In genomic region chr17:996554-997344, GRCh38 we compare ENCODE assay signal across 1 cellular context.
TF ChIP-seq lines count a peak whose summit lies in the region.

TIMM22 (plus strand) TSS chr17:997129; CDS start chr17:997143, 14 bp downstream.

TF ChIP-seq in HepG2, 621 proteins besides CTCF, POLR2A, EP300 and RAD21 (continued from another document and continues in another):
- no peak for TF ChIP-seq PBX2 (CRISPR knock-in tag; IDR thresholded peaks at IDR 0.05)
- peak; percentile 28; the same call in 1 of the 2 replicates for TF ChIP-seq MLX (CRISPR knock-in tag; IDR thresholded peaks at IDR 0.05)
- TF ChIP-seq ZNF709 (CRISPR knock-in tag; IDR thresholded peaks at IDR 0.05), result peak; percentile 36
- peak; percentile 90 for TF ChIP-seq ZNF792 (CRISPR knock-in tag; IDR thresholded peaks at IDR 0.05)
- TF ChIP-seq, protein P1, sequence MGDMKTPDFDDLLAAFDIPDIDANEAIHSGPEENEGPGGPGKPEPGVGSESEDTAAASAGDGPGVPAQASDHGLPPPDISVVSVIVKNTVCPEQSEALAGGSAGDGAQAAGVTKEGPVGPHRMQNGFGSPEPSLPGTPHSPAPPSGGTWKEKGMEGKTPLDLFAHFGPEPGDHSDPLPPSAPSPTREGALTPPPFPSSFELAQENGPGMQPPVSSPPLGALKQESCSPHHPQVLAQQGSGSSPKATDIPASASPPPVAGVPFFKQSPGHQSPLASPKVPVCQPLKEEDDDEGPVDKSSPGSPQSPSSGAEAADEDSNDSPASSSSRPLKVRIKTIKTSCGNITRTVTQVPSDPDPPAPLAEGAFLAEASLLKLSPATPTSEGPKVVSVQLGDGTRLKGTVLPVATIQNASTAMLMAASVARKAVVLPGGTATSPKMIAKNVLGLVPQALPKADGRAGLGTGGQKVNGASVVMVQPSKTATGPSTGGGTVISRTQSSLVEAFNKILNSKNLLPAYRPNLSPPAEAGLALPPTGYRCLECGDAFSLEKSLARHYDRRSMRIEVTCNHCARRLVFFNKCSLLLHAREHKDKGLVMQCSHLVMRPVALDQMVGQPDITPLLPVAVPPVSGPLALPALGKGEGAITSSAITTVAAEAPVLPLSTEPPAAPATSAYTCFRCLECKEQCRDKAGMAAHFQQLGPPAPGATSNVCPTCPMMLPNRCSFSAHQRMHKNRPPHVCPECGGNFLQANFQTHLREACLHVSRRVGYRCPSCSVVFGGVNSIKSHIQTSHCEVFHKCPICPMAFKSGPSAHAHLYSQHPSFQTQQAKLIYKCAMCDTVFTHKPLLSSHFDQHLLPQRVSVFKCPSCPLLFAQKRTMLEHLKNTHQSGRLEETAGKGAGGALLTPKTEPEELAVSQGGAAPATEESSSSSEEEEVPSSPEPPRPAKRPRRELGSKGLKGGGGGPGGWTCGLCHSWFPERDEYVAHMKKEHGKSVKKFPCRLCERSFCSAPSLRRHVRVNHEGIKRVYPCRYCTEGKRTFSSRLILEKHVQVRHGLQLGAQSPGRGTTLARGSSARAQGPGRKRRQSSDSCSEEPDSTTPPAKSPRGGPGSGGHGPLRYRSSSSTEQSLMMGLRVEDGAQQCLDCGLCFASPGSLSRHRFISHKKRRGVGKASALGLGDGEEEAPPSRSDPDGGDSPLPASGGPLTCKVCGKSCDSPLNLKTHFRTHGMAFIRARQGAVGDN (CRISPR knock-in tag; IDR thresholded peaks at IDR 0.05), result peak; percentile 94
- TF ChIP-seq NFYC (CRISPR knock-in tag; IDR thresholded peaks at IDR 0.05), result no peak
- peak; percentile 87; the same call in 1 of the 2 replicates for TF ChIP-seq PCBP1 (IDR thresholded peaks at IDR 0.05; ENCODE audit: borderline replicate concordance, low read depth, low read length)
- TF ChIP-seq TBX3 (IDR thresholded peaks at IDR 0.05; ENCODE audit: borderline replicate concordance), result peak; percentile 40; the same call in 1 of the 2 replicates
- TF ChIP-seq, protein P2, sequence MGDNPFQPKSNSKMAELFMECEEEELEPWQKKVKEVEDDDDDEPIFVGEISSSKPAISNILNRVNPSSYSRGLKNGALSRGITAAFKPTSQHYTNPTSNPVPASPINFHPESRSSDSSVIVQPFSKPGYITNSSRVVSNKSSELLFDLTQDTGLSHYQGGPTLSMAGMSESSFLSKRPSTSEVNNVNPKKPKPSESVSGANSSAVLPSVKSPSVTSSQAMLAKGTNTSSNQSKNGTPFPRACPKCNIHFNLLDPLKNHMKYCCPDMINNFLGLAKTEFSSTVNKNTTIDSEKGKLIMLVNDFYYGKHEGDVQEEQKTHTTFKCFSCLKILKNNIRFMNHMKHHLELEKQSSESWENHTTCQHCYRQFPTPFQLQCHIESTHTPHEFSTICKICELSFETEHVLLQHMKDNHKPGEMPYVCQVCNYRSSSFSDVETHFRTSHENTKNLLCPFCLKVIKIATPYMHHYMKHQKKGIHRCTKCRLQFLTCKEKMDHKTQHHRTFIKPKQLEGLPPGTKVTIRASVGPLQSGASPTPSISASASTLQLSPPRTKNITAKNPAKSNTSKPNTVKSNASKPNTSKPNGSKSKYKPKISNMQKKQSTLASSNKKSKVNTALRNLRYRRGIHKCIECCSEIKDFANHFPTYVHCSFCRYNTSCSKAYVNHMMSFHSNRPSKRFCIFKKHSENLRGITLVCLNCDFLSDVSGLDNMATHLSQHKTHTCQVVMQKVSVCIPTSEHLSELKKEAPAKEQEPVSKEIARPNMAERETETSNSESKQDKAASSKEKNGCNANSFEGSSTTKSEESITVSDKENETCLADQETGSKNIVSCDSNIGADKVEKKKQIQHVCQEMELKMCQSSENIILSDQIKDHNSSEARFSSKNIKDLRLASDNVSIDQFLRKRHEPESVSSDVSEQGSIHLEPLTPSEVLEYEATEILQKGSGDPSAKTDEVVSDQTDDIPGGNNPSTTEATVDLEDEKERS (CRISPR knock-in tag; IDR thresholded peaks at IDR 0.05), result peak; percentile 73; the same call in 1 of the 2 replicates
- TF ChIP-seq ATM (IDR thresholded peaks at IDR 0.05; ENCODE audit: borderline replicate concordance), result no peak
- no peak for TF ChIP-seq ZNF432 (CRISPR knock-in tag; IDR thresholded peaks at IDR 0.05; ENCODE audit: borderline replicate concordance)
- no peak for TF ChIP-seq FIP1L1 (IDR thresholded peaks at IDR 0.05; ENCODE audit: borderline replicate concordance, insufficient read depth, low read depth, low read length)
- no peak for TF ChIP-seq HNRNPH1 (optimal IDR thresholded peaks at IDR 0.05; ENCODE audit: low read depth, low read length)
- no peak for TF ChIP-seq ZNF260 (CRISPR knock-in tag; IDR thresholded peaks at IDR 0.05; ENCODE audit: borderline replicate concordance, low read depth)
- TF ChIP-seq GTF3A (CRISPR knock-in tag; conservative IDR thresholded peaks at IDR 0.05), result no peak
- TF ChIP-seq GATAD2A (CRISPR knock-in tag; IDR thresholded peaks at IDR 0.05), result no peak; the same call in none of the 2 replicates
- no peak for TF ChIP-seq FOXP1 (IDR thresholded peaks at IDR 0.05)
- TF ChIP-seq FOXP1 (CRISPR knock-in tag; IDR thresholded peaks at IDR 0.05), result peak; percentile 28; the same call in 1 of the 2 replicates
- peak; percentile 59; the same call in 1 of the 2 replicates for TF ChIP-seq MIER2 (CRISPR knock-in tag; IDR thresholded peaks at IDR 0.05)
- TF ChIP-seq, protein P3, sequence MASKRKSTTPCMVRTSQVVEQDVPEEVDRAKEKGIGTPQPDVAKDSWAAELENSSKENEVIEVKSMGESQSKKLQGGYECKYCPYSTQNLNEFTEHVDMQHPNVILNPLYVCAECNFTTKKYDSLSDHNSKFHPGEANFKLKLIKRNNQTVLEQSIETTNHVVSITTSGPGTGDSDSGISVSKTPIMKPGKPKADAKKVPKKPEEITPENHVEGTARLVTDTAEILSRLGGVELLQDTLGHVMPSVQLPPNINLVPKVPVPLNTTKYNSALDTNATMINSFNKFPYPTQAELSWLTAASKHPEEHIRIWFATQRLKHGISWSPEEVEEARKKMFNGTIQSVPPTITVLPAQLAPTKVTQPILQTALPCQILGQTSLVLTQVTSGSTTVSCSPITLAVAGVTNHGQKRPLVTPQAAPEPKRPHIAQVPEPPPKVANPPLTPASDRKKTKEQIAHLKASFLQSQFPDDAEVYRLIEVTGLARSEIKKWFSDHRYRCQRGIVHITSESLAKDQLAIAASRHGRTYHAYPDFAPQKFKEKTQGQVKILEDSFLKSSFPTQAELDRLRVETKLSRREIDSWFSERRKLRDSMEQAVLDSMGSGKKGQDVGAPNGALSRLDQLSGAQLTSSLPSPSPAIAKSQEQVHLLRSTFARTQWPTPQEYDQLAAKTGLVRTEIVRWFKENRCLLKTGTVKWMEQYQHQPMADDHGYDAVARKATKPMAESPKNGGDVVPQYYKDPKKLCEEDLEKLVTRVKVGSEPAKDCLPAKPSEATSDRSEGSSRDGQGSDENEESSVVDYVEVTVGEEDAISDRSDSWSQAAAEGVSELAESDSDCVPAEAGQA (IDR thresholded peaks at IDR 0.05; ENCODE audit: low read depth), result peak; percentile 91
- TF ChIP-seq, protein P3 (CRISPR knock-in tag; IDR thresholded peaks at IDR 0.05; ENCODE audit: borderline replicate concordance), result no peak; the same call in 1 of the 2 replicates
- TF ChIP-seq, protein P4, sequence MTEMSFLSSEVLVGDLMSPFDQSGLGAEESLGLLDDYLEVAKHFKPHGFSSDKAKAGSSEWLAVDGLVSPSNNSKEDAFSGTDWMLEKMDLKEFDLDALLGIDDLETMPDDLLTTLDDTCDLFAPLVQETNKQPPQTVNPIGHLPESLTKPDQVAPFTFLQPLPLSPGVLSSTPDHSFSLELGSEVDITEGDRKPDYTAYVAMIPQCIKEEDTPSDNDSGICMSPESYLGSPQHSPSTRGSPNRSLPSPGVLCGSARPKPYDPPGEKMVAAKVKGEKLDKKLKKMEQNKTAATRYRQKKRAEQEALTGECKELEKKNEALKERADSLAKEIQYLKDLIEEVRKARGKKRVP (CRISPR knock-in tag; IDR thresholded peaks at IDR 0.05), result peak in 1 of 2 experiments; percentile 21; a peak in 1 of 4 replicates
- peak; percentile 88 for TF ChIP-seq DBP (CRISPR knock-in tag; IDR thresholded peaks at IDR 0.05; ENCODE audit: not compliant biosample characterization)
- TF ChIP-seq IRF2 (CRISPR knock-in tag; IDR thresholded peaks at IDR 0.05), result peak; percentile 83
- no peak; the same call in 1 of the 2 replicates for TF ChIP-seq HMG20B (CRISPR knock-in tag; conservative IDR thresholded peaks at IDR 0.05)
- TF ChIP-seq ZBTB37 (CRISPR knock-in tag; IDR thresholded peaks at IDR 0.05), result 0 out of 2 replicates have a peak, but pooled peaks have one; percentile 28
- TF ChIP-seq ZNF446 (CRISPR knock-in tag; IDR thresholded peaks at IDR 0.05), result no peak; the same call in 1 of the 2 replicates
- peak; percentile 90; the same call in 1 of the 2 replicates for TF ChIP-seq ZNF124 (CRISPR knock-in tag; IDR thresholded peaks at IDR 0.05)
- TF ChIP-seq NFATC3 (CRISPR knock-in tag; IDR thresholded peaks at IDR 0.05), result no peak; the same call in 1 of the 2 replicates
- TF ChIP-seq NFE2L1 (CRISPR knock-in tag; IDR thresholded peaks at IDR 0.05; ENCODE audit: borderline replicate concordance), result no peak
- TF ChIP-seq ZNF75D (CRISPR knock-in tag; IDR thresholded peaks at IDR 0.05; ENCODE audit: borderline replicate concordance), result no peak
- peak; percentile 92; the same call in 1 of the 2 replicates for TF ChIP-seq ZNF350 (CRISPR knock-in tag; IDR thresholded peaks at IDR 0.05; ENCODE audit: borderline replicate concordance, low read depth)
- peak; percentile 52 for TF ChIP-seq BRD4 (CRISPR knock-in tag; IDR thresholded peaks at IDR 0.05)
- TF ChIP-seq TERF1 (CRISPR knock-in tag; IDR thresholded peaks at IDR 0.05), result no peak
- peak; percentile 83 for TF ChIP-seq PHF5A (CRISPR knock-in tag; IDR thresholded peaks at IDR 0.05; ENCODE audit: low read depth, unreplicated experiment)
- no peak; the same call in 1 of the 2 replicates for TF ChIP-seq ZNF773 (CRISPR knock-in tag; IDR thresholded peaks at IDR 0.05; ENCODE audit: borderline replicate concordance)
- peak; percentile 30; the same call in 1 of the 2 replicates for TF ChIP-seq ZNF563 (CRISPR knock-in tag; IDR thresholded peaks at IDR 0.05)
- TF ChIP-seq NFKBIZ (CRISPR knock-in tag; IDR thresholded peaks at IDR 0.05), result no peak; the same call in 1 of the 2 replicates
- TF ChIP-seq ZNF274 (CRISPR knock-in tag; IDR thresholded peaks at IDR 0.05), result peak; percentile 74; the same call in 1 of the 2 replicates
